11 cellular contexts compared by ENCODE assay signal in the genomic region with DNA sequence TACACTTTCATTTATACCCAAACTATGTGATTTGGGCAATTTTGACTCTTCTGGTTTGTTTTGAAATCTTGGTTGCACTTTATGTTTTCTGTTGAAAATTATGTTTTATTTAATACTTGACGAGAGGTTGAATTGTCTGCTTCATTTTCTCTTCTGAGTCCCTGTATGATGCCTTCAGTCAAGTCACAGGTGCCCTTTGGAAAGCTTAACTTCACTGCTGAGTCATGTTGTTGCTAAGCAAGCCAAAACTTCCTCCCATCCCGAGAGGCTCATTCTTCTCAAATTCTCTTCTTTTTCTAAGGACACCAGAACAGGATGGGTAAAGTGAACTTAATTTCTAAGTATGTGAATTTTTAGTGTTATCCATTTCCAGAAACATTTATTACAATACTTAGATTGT.
DNase-seq lines count a peak whose midpoint lies in the region; ATAC-seq, FAIRE-seq and TF ChIP-seq lines count a peak whose summit lies in the region.
"Had no signal": no experiment of that assay in that cellular context is flagged by ENCODE, and none has a peak within 500 bp of the region (broad histone marks: within the 10 kb centered on the region; RNA-seq: fewer than 3 reads in every experiment).

No MANE protein-coding gene starts in this region.

- H2AK5ac ChIP-seq in mesenchymal stem cell (ENCODE audit: low read length, severe bottlenecking) = peak overlapping the region; percentile 72

- no peaks in the 10 kb centered on the region for H3K9me3 ChIP-seq in SJSA1 (replicated peaks)
- H3K9me3 ChIP-seq in mesenchymal stem cell (ENCODE audit: control insufficient read depth, low read length) = no peaks in the 10 kb centered on the region
- H3K9me3 ChIP-seq: right lobe of liver had no signal

- no peak overlapping the region for H2BK120ac ChIP-seq in mesenchymal stem cell (ENCODE audit: low read depth, low read length)

- no peak overlapping the region for H3K4me3 ChIP-seq in SJSA1
- H3K4me3 ChIP-seq in mesenchymal stem cell (ENCODE audit: insufficient read depth in 1 of 2, low read depth in 1 of 2, low read length in 2 of 2) = no peak overlapping the region
- H3K4me3 ChIP-seq: coronary artery, right lobe of liver had no signal

- H3K79me1 ChIP-seq in mesenchymal stem cell (replicated peaks; ENCODE audit: low read length, poor library complexity, severe bottlenecking) = no peaks in the 10 kb centered on the region

- peaks cover 2% of the 10 kb centered on the region for H3K4me1 Mint-ChIP-seq in CD14-positive monocyte

- no peak overlapping the region for H2BK15ac ChIP-seq in mesenchymal stem cell (ENCODE audit: low read depth, poor library complexity, severe bottlenecking)

- H3K4ac ChIP-seq in mesenchymal stem cell (ENCODE audit: low read depth in 1 of 2, low read length in 2 of 2) = no peak overlapping the region

- no peak for TF ChIP-seq POLR2A in H54 (IDR thresholded peaks at IDR 0.05; ENCODE audit: low read depth, low read length)

- H3K23ac ChIP-seq in mesenchymal stem cell (ENCODE audit: low read length in 2 of 2) = no peak overlapping the region

- peaks cover 33% of the 10 kb centered on the region for H3K4me1 ChIP-seq in SJSA1 (replicated peaks)
- peaks cover 1% of the 10 kb centered on the region for H3K4me1 ChIP-seq in mesenchymal stem cell (ENCODE audit: control insufficient read depth, insufficient read depth, low read depth, low read length)
- H3K4me1 ChIP-seq: right lobe of liver had no signal

- H3K9me3 Mint-ChIP-seq in CD14-positive monocyte = peaks cover 0 to 3% (median 0%) of the 10 kb centered on the region in 7 donors

- no peak overlapping the region for H3K27ac Mint-ChIP-seq in CD14-positive monocyte

- H3K27me3 Mint-ChIP-seq in CD14-positive monocyte (ENCODE audit: low read depth in 3 of 3) = peaks cover 2 to 10% (median 3%) of the 10 kb centered on the region in 3 donors

- no peak overlapping the region for H4K8ac ChIP-seq in mesenchymal stem cell (ENCODE audit: low read length)

- no peaks in the 10 kb centered on the region for H3K27me3 ChIP-seq in SJSA1 (replicated peaks)
- H3K27me3 ChIP-seq in mesenchymal stem cell (ENCODE audit: control insufficient read depth in 1 of 2, insufficient read depth in 1 of 2, low read length in 2 of 2) = no peaks in the 10 kb centered on the region
- H3K27me3 ChIP-seq: right lobe of liver had no signal

- no peak overlapping the region for H3K18ac ChIP-seq in mesenchymal stem cell (ENCODE audit: low read depth in 1 of 2, low read length in 2 of 2)

- H3K36me3 Mint-ChIP-seq in CD14-positive monocyte = no peaks in the 10 kb centered on the region

- H4K91ac ChIP-seq in mesenchymal stem cell (ENCODE audit: low read length) = no peak overlapping the region

- H2AFZ ChIP-seq in mesenchymal stem cell (ENCODE audit: low read depth, low read length) = no peak overlapping the region

- no peak overlapping the region for H3K4me3 Mint-ChIP-seq in CD14-positive monocyte

- WGBS in mesenchymal stem cell = 84% methylated on average over 1 of the region's 2 CpGs

- peak; percentile 13 for DNase-seq in H54 (ENCODE audit: insufficient read length, low spot score)
- no peak for DNase-seq in SJSA1 (ENCODE audit: low read depth in 1 of 2, low spot score in 2 of 2)
- no peak for DNase-seq in mesenchymal stem cell
- DNase-seq in activated gamma-delta T cell (lab: John Stamatoyannopoulos, UW) = no peak
- DNase-seq in CD14-positive monocyte (ENCODE audit: low spot score) = no peak
- no peak for DNase-seq in hepatic stellate cell (ENCODE audit: low spot score)
- DNase-seq: right lobe of liver had no signal

- H3K4me2 ChIP-seq in mesenchymal stem cell (ENCODE audit: low read length, poor library complexity, severe bottlenecking) = no peak overlapping the region

- no peak overlapping the region for H2BK5ac ChIP-seq in mesenchymal stem cell (ENCODE audit: low read depth, low read length, poor library complexity, severe bottlenecking)

- H3K27ac ChIP-seq in SJSA1 = peak overlapping the region; percentile 71
- peak overlapping the region; percentile 79 for H3K27ac ChIP-seq in mesenchymal stem cell (ENCODE audit: low read length, poor library complexity, severe bottlenecking)
- H3K27ac ChIP-seq: coronary artery, right lobe of liver had no signal

- peak; percentile 13 for ATAC-seq in GM18873 (IDR thresholded peaks at IDR 0.05; ENCODE audit: low FRiP score, unreplicated experiment)
- ATAC-seq: right lobe of liver had no signal

- no peak for FAIRE-seq in H54 (lab: Jason Lieb, UNC)
- FAIRE-seq: islet of Langerhans, TTC549 had no signal

- H2BK12ac ChIP-seq in mesenchymal stem cell (ENCODE audit: low read length in 2 of 2) = no peak overlapping the region

- intact Hi-C loops in CD14-positive monocyte (cut with micrococcal nuclease) = no loop called here

- H3K36me3 ChIP-seq in SJSA1 = no peaks in the 10 kb centered on the region
- no peaks in the 10 kb centered on the region for H3K36me3 ChIP-seq in mesenchymal stem cell (ENCODE audit: control insufficient read depth in 1 of 2, insufficient read depth in 2 of 2, low read depth in 1 of 2, low read length in 2 of 2)
- H3K36me3 ChIP-seq: right lobe of liver had no signal

- H3K9ac ChIP-seq in mesenchymal stem cell (ENCODE audit: low read length) = no peak overlapping the region

- TF ChIP-seq CTCF in CD14-positive monocyte (IDR thresholded peaks at IDR 0.05) = no peak

- H3K14ac ChIP-seq in mesenchymal stem cell (ENCODE audit: low read length in 2 of 2) = no peak overlapping the region
